20 cellular contexts compared by ENCODE assay signal in the genomic region with DNA sequence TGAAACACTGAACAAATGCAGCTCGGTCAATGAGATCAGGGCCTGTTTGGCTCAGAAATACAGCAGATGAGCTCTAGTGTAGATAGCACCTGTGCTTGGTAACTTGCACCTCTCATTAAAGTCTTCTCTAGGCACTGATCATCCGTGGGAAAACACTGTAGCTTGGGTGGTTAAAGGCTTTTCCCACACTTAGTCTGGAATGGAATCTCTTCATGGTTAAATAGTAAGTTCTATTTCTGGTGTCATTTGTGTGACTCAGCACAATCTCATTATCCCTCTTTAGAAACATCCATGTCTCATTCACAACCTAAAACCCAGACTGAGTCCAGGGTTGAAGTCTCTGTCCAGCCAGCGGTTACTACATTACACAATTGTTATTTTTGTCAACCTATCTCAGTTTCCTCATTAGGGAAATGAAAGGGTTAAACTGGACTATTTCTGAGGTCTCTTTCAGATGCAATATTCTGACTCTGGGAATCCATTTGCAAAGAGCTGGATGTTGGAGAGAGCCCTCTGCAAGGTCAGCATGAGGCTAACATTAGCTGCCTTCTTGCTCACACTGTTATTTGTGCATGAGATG.
"Had no signal": no experiment of that assay in that cellular context is flagged by ENCODE, and none has a peak within 500 bp of the region (broad histone marks: within the 10 kb centered on the region; RNA-seq: fewer than 3 reads in every experiment).

No MANE protein-coding gene starts in this region.

- DNase-seq: activated CD4-positive, alpha-beta T cell treated with anti-CD3 and anti-CD28 coated beads for 48 hours; activated CD4-positive, alpha-beta T cell treated with anti-CD3 and anti-CD28 coated beads, Interleukin-2, amount 50 U/mL, for 4 hours; activated CD4-positive, CD25-positive, alpha-beta regulatory T cell treated with anti-CD3 and anti-CD28 coated beads, Interleukin-2, amount 50 U/mL, for 72 hours; activated CD8-positive, alpha-beta memory T cell treated with anti-CD3 and anti-CD28 coated beads, Interleukin-2, amount 50 U/mL, for 48 hours; activated CD8-positive, alpha-beta T cell treated with anti-CD3 and anti-CD28 coated beads, Interleukin-2, amount 10 ng/mL, durations not matched to agents 7 days and 5 days; activated effector memory CD4-positive, alpha-beta T cell treated with Interleukin-2 at 50 U/mL for 16 hours; activated naive CD4-positive, alpha-beta T cell; activated T-cell treated with anti-CD3 and anti-CD28 coated beads, Interleukin-2, amount 50 U/mL, for 24 hours; amygdala; NCI-H1092; NCI-H1417 treated with DMSO at 0.1 percent for 48 hours; NCI-H1694; NCI-H2029; NCI-H2107; NCI-H510A treated with DMSO at 0.1 percent for 48 hours; NCI-H69; NK-92 treated with Interleukin-12 subunit alpha and Interleukin-12 subunit beta, amount 100 ng/mL, for 24 hours; SHP77 treated with DMSO at 0.1 percent for 48 hours had no signal

- FAIRE-seq: astrocyte had no signal

- ATAC-seq: activated CD8-positive, alpha-beta T cell treated with anti-CD3 and anti-CD28 coated beads, Interleukin-2, amount 10 ng/mL, durations not matched to agents 7 days and 5 days; WTC11 had no signal
